ENCODE assay signal across 16 cellular contexts in genomic region chr7:112781558-112781957, GRCh38. TPM values are rescaled to one million over a fixed set of nuclear protein-coding genes. Genes with fewer than 3 reads are reported as not detected.
A peak's percentile ranks its signal among the peaks of the same experiment; 100 is the strongest.
DNase-seq lines count a peak whose midpoint lies in the region; ATAC-seq and TF ChIP-seq lines count a peak whose summit lies in the region.
"Had no signal": no experiment of that assay in that cellular context is flagged by ENCODE, and none has a peak within 500 bp of the region (broad histone marks: within the 10 kb centered on the region; RNA-seq: fewer than 3 reads in every experiment).

No MANE protein-coding gene starts in this region.

- POLR2A ChIA-PET in MCF 10A (lab: Yijun Ruan, JAX), result interaction anchor here (0.9 to 3.2 kb wide), 5 partner anchors 9 to 18 kb away, joined by 4 to 75 read pairs (median 9); partner anchors contain the start of gene TMEM168

- H3K56ac ChIP-seq in mesendoderm (ENCODE audit: low read length), result no peak overlapping the region

- H3K4me1 ChIP-seq in breast epithelium (no peaks in the 10 kb centered on the region), mesendoderm (ENCODE audit: control insufficient read depth, low read depth, low read length) (no peaks in the 10 kb centered on the region)

- H3K9me3 Mint-ChIP-seq in MCF 10A (ENCODE audit: unreplicated experiment), result no peaks in the 10 kb centered on the region
- H3K9me3 Mint-ChIP-seq in activated T-helper 2 cell treated with anti-CD3 and anti-CD28 coated beads, Interferon-gamma antibody, Interleukin-2, Interleukin-4, amounts not matched to agents 10 μg/mL and 5 μg/mL and 100 μg/mL, durations not matched to agents 14 hours and 24 hours and 36 hours, result no peaks in the 10 kb centered on the region
- H3K9me3 Mint-ChIP-seq: CD4-positive, alpha-beta memory T cell had no signal

- peaks cover 23% of the 10 kb centered on the region for H3K36me3 Mint-ChIP-seq in MCF 10A (ENCODE audit: insufficient read depth, unreplicated experiment)
- peaks cover 46% of the 10 kb centered on the region for H3K36me3 Mint-ChIP-seq in activated T-helper 2 cell treated with anti-CD3 and anti-CD28 coated beads, Interferon-gamma antibody, Interleukin-2, Interleukin-4, amounts not matched to agents 10 μg/mL and 5 μg/mL and 100 μg/mL, durations not matched to agents 14 hours and 24 hours and 36 hours (ENCODE audit: low read depth)

- H4K8ac ChIP-seq in mesendoderm (ENCODE audit: low read depth, low read length), result no peak overlapping the region

- H3K27ac Mint-ChIP-seq in MCF 10A (ENCODE audit: low read depth, unreplicated experiment), result peak overlapping the region; percentile 52
- H3K27ac Mint-ChIP-seq in activated T-helper 2 cell treated with anti-CD3 and anti-CD28 coated beads, Interferon-gamma antibody, Interleukin-2, Interleukin-4, amounts not matched to agents 10 μg/mL and 5 μg/mL and 100 μg/mL, durations not matched to agents 14 hours and 24 hours and 36 hours, result peak overlapping the region; percentile 18
- H3K27ac Mint-ChIP-seq: CD4-positive, alpha-beta memory T cell had no signal

- TF ChIP-seq CTCF in MCF 10A (IDR thresholded peaks at IDR 0.05; ENCODE audit: unreplicated experiment) (no peak), breast epithelium (IDR thresholded peaks at IDR 0.05) (no peak)

- H3K23ac ChIP-seq in mesendoderm (ENCODE audit: low read length), result no peak overlapping the region

- H3K4me1 Mint-ChIP-seq in MCF 10A (ENCODE audit: insufficient read depth, unreplicated experiment), result peaks cover 14% of the 10 kb centered on the region
- H3K4me1 Mint-ChIP-seq in activated T-helper 2 cell treated with anti-CD3 and anti-CD28 coated beads, Interferon-gamma antibody, Interleukin-2, Interleukin-4, amounts not matched to agents 10 μg/mL and 5 μg/mL and 100 μg/mL, durations not matched to agents 14 hours and 24 hours and 36 hours (ENCODE audit: low read depth), result peaks cover 29% of the 10 kb centered on the region

- BruUV-seq in MCF 10A (replicated peaks; lab: Mats Ljungman, UMichigan), result no TSS peak

- no peak overlapping the region for H3K4me3 Mint-ChIP-seq in MCF 10A (ENCODE audit: unreplicated experiment)
- no peak overlapping the region for H3K4me3 Mint-ChIP-seq in activated T-helper 2 cell treated with anti-CD3 and anti-CD28 coated beads, Interferon-gamma antibody, Interleukin-2, Interleukin-4, amounts not matched to agents 10 μg/mL and 5 μg/mL and 100 μg/mL, durations not matched to agents 14 hours and 24 hours and 36 hours (ENCODE audit: low read depth)

- H3K79me1 ChIP-seq in mesendoderm (ENCODE audit: low read length), result peaks cover under 1% of the 10 kb centered on the region

- intact Hi-C loops in MCF 10A (cut with micrococcal nuclease), result no loop called here
- intact Hi-C loops in breast epithelium (cut with DNase I; ENCODE audit: low total_unique reads), result no loop called here
- intact Hi-C loops in activated T-helper 2 cell treated with anti-CD3 and anti-CD28 coated beads, Interferon-gamma antibody, Interleukin-2, Interleukin-4, amounts not matched to agents 10 μg/mL and 5 μg/mL and 100 μg/mL, durations not matched to agents 14 hours and 24 hours and 36 hours (cut with micrococcal nuclease), result loop anchor here (5.0 to 10.0 kb wide), 3 partner anchors 156 to 267 kb away; a partner anchor contains a TSS
- intact Hi-C loops in left colon (cut with DNase I, micrococcal nuclease), result no loop called here

- no peak overlapping the region for H2BK15ac ChIP-seq in mesendoderm (replicated peaks; ENCODE audit: low read depth)

- ATAC-seq in left colon, result peak; percentile 60
- no peak for ATAC-seq in HG03280 (IDR thresholded peaks at IDR 0.05; ENCODE audit: unreplicated experiment)

- no peak overlapping the region for H2AK5ac ChIP-seq in mesendoderm (ENCODE audit: low read length)

- no peak overlapping the region for H2BK5ac ChIP-seq in mesendoderm (ENCODE audit: low read length)

- peaks cover under 1% of the 10 kb centered on the region for H3K79me2 ChIP-seq in mesendoderm (ENCODE audit: control insufficient read depth, insufficient read depth, low read length)

- DNase-seq in MCF 10A (ENCODE audit: unreplicated experiment) (no peak), breast epithelium (ENCODE audit: low spot score in 2 of 2) (no peak), left colon (no peak), SKM-1 treated with dmso at 0.1 percent for 144 hours (lab: John Stamatoyannopoulos, UW; ENCODE audit: unreplicated experiment) (no peak), mesendoderm (no peak)
- no peak for DNase-seq in activated T-helper 2 cell treated with anti-CD3 and anti-CD28 coated beads, Interferon-gamma antibody, Interleukin-2, Interleukin-4, amounts not matched to agents 10 μg/mL and 5 μg/mL and 100 μg/mL, durations not matched to agents 14 hours and 24 hours and 36 hours (ENCODE audit: low spot score)
- DNase-seq: C1 segment of cervical spinal cord; Calu3; CD4-positive, alpha-beta memory T cell; COR-L47; DMS53; DND-41; GM23248; H7; HCEC 1CT had no signal

- no peak overlapping the region for H3K9ac ChIP-seq in mesendoderm (ENCODE audit: low read length)
- H3K9ac ChIP-seq: GM23248 had no signal

- no peaks in the 10 kb centered on the region for H3K27me3 ChIP-seq in breast epithelium
- H3K27me3 ChIP-seq in mesendoderm (ENCODE audit: insufficient read depth, low read length, poor library complexity), result no peaks in the 10 kb centered on the region

- H3K4me3 ChIP-seq in breast epithelium (no peak overlapping the region), mesendoderm (ENCODE audit: low read length) (no peak overlapping the region)
- H3K4me3 ChIP-seq: GM23248 had no signal

- H3K4ac ChIP-seq in mesendoderm (ENCODE audit: low read depth, low read length), result no peak overlapping the region

- H3K36me3 ChIP-seq in breast epithelium (peaks cover 4% of the 10 kb centered on the region), mesendoderm (ENCODE audit: control insufficient read depth, insufficient read depth, low read length) (no peaks in the 10 kb centered on the region)

- no peak overlapping the region for H3K4me2 ChIP-seq in mesendoderm (ENCODE audit: low read length)

- H3K18ac ChIP-seq in mesendoderm (ENCODE audit: low read length), result no peak overlapping the region

- no peak overlapping the region for H4K5ac ChIP-seq in mesendoderm (ENCODE audit: low read length)

- no CpG with 5 or more reads among the region's 3 CpGs for WGBS in mesendoderm (ENCODE audit: extremely low coverage, insufficient coverage, low lambda C conversion rate)

- TF ChIP-seq POLR2A in breast epithelium (IDR thresholded peaks at IDR 0.05), result no peak

- no peak overlapping the region for H2BK120ac ChIP-seq in mesendoderm (ENCODE audit: low read depth, low read length)

- CTCF ChIA-PET in MCF 10A (lab: Yijun Ruan, JAX), result interaction anchor here (2.1 kb wide), 1 partner anchor 11 kb away, joined by 12 read pairs; no protein-coding TSS in a partner anchor

- H3K9me3 ChIP-seq in breast epithelium, result no peaks in the 10 kb centered on the region

- H3K27me3 Mint-ChIP-seq in MCF 10A (ENCODE audit: insufficient read depth, unreplicated experiment), result no peaks in the 10 kb centered on the region
- no peaks in the 10 kb centered on the region for H3K27me3 Mint-ChIP-seq in activated T-helper 2 cell treated with anti-CD3 and anti-CD28 coated beads, Interferon-gamma antibody, Interleukin-2, Interleukin-4, amounts not matched to agents 10 μg/mL and 5 μg/mL and 100 μg/mL, durations not matched to agents 14 hours and 24 hours and 36 hours (ENCODE audit: low read depth)
- H3K27me3 Mint-ChIP-seq: CD4-positive, alpha-beta memory T cell had no signal

- no peak overlapping the region for H3K27ac ChIP-seq in breast epithelium
- H3K27ac ChIP-seq in mesendoderm (ENCODE audit: low read depth, low read length), result no peak overlapping the region
- H3K27ac ChIP-seq: GM23248 had no signal

RNA-seq across cellular contexts. Expression of gene TMEM168, which starts 8.6 kb away (rescaled TPM):
- total RNA-seq in MCF 10A (2022) (29.5 and 32.5 TPM in 2 replicates), breast epithelium (10 to 100 TPM; 23.4 to 36.7 (median 28.2) TPM), left colon (10 to 100 TPM; 46.5 to 49.3 TPM)
- 16.3 and 17.7 TPM in 2 replicates for total RNA-seq in activated T-helper 2 cell treated with anti-CD3 and anti-CD28 coated beads, Interferon-gamma antibody, Interleukin-2, Interleukin-4, amounts not matched to agents 10 μg/mL and 5 μg/mL and 100 μg/mL, durations not matched to agents 14 hours and 24 hours and 36 hours
- 7.0 TPM for polyA plus RNA-seq in mesendoderm (2013, experiment 1 of 2)
- polyA plus RNA-seq in mesendoderm (2013, experiment 2 of 2), result 6.3 TPM
